3 cellular contexts compared by ENCODE assay signal in the genomic region with DNA sequence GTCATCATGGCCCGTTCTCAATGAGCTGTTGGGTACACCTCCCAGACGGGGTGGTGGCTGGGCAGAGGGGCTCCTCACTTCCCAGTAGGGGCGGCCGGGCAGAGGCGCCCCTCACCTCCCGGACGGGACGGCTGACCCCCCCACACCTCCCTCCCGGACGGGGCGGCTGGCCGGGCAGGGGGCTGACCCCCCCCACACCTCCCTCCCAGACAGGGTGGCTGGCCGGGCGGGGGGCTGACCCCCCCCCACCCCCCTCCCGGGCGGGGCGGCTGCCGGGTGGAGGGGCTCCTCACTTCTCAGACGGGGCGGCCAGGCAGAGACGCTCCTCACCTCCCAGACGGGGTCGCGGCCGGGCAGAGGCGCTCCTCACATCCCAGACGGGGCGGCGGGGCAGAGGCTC. TPM values are rescaled to one million over a fixed set of nuclear protein-coding genes. Genes with fewer than 3 reads are reported as not detected.
"Had no signal": no experiment of that assay in that cellular context is flagged by ENCODE, and none has a peak within 500 bp of the region (broad histone marks: within the 10 kb centered on the region; RNA-seq: fewer than 3 reads in every experiment).

No MANE protein-coding gene starts in this region.

RNA-seq across cellular contexts. Expression of gene ZYG11A, which starts 27.2 kb away (rescaled TPM):
- total RNA-seq: thoracic aorta, tibial nerve, upper lobe of right lung had no signal
